In genomic region chr13:49444517-49445395, GRCh38 we compare ENCODE assay signal across 8 cellular contexts. TPM values are rescaled to one million over a fixed set of nuclear protein-coding genes. Genes with fewer than 3 reads are reported as not detected.
DNase-seq lines count a peak whose midpoint lies in the region; ATAC-seq and TF ChIP-seq lines count a peak whose summit lies in the region.

No MANE protein-coding gene starts in this region.

- ATAC-seq in activated CD8-positive, alpha-beta memory T cell treated with anti-CD3 and anti-CD28 coated beads, Interleukin-2, amount 10 ng/mL, durations not matched to agents 7 days and 5 days, result peak; percentile 21
- peak; percentile 5 to 22 (median 21) for ATAC-seq in natural killer cell

- H3K79me2 ChIP-seq in H9 (ENCODE audit: insufficient read depth, low read length), result no peaks in the 10 kb centered on the region

- H3K36me3 Mint-ChIP-seq in H9 (ENCODE audit: insufficient read depth in 1 of 3, low read depth in 3 of 3) (peaks cover 0 to 1% (median 0%) of the 10 kb centered on the region in 3 experiments; a peak in 2 of 7 replicates), natural killer cell (no peaks in the 10 kb centered on the region)
- H3K36me3 Mint-ChIP-seq in activated CD8-positive, alpha-beta memory T cell treated with anti-CD3 and anti-CD28 coated beads, Interleukin-2, amount 10 ng/mL, durations not matched to agents 7 days and 5 days, result peaks cover 18% of the 10 kb centered on the region

- no peak overlapping the region for H3K18ac ChIP-seq in H9 (ENCODE audit: insufficient read length, low read depth, low read length)

- no peaks in the 10 kb centered on the region for H3K4me1 ChIP-seq in H9 (ENCODE audit: insufficient read depth, low read length)

- H3K23me2 ChIP-seq in H9 (ENCODE audit: insufficient read length, low read depth, low read length, poor library complexity, severe bottlenecking), result peaks cover 13% of the 10 kb centered on the region

- peaks cover 13 to 26% of the 10 kb centered on the region in 2 experiments; a peak in 3 of 4 replicates for H3K4me1 Mint-ChIP-seq in H9
- peaks cover 56% of the 10 kb centered on the region for H3K4me1 Mint-ChIP-seq in activated CD8-positive, alpha-beta memory T cell treated with anti-CD3 and anti-CD28 coated beads, Interleukin-2, amount 10 ng/mL, durations not matched to agents 7 days and 5 days
- peaks cover 40 to 49% of the 10 kb centered on the region in 2 donors for H3K4me1 Mint-ChIP-seq in natural killer cell

- H4K8ac ChIP-seq in H9 (replicated peaks; ENCODE audit: insufficient read length, low read depth, low read length), result no peak overlapping the region

- H3K4ac ChIP-seq in H9 (ENCODE audit: low read depth, low read length), result no peak overlapping the region

- no peak overlapping the region for H2BK12ac ChIP-seq in H9 (ENCODE audit: insufficient read length, low read depth, low read length)

- no peak overlapping the region for H3T11ph ChIP-seq in H9 (ENCODE audit: low read length)

- WGBS in H9 (ENCODE audit: extremely low coverage, insufficient read length, low lambda C conversion rate), result no CpG with 5 or more reads among the region's 29 CpGs

- H3K9ac ChIP-seq in H9 (ENCODE audit: extremely low read depth, insufficient read length, low read length), result peak overlapping the region; percentile 35

- DNase-seq in ELR (ENCODE audit: low read depth), result peak; percentile 88
- DNase-seq in H9, result no peak
- DNase-seq in NCI-H2227 treated with DMSO at 0.1 percent for 48 hours (lab: John Stamatoyannopoulos, UW), result peak; percentile 47
- peak; percentile 51 for DNase-seq in activated CD8-positive, alpha-beta memory T cell treated with anti-CD3 and anti-CD28 coated beads, Interleukin-2, amount 10 ng/mL, durations not matched to agents 7 days and 5 days
- peak; percentile 84 for DNase-seq in fibroblast of gingiva (ENCODE audit: low read depth)
- peak; percentile 33 for DNase-seq in natural killer cell
- no peak for DNase-seq in NCI-H345 treated with DMSO at 0.1 percent for 48 hours (lab: John Stamatoyannopoulos, UW; ENCODE audit: unreplicated experiment)
- no peak for DNase-seq in NCI-H1048 (lab: John Stamatoyannopoulos, UW)

- H4K5ac ChIP-seq in H9 (ENCODE audit: insufficient read length, low read depth, low read length), result no peak overlapping the region

- H4K91ac ChIP-seq in H9 (ENCODE audit: insufficient read length, low read depth, low read length), result no peak overlapping the region

- no peaks in the 10 kb centered on the region for H3K27me3 Mint-ChIP-seq in H9 (ENCODE audit: low read depth)
- no peaks in the 10 kb centered on the region for H3K27me3 Mint-ChIP-seq in activated CD8-positive, alpha-beta memory T cell treated with anti-CD3 and anti-CD28 coated beads, Interleukin-2, amount 10 ng/mL, durations not matched to agents 7 days and 5 days
- H3K27me3 Mint-ChIP-seq in natural killer cell (ENCODE audit: low read depth in 2 of 2), result no peaks in the 10 kb centered on the region

- H2BK20ac ChIP-seq in H9 (ENCODE audit: low read depth, low read length, poor library complexity, severe bottlenecking), result no peak overlapping the region

- no peak overlapping the region for H2BK15ac ChIP-seq in H9 (ENCODE audit: low read depth, low read length)

- no peak overlapping the region for H3K14ac ChIP-seq in H9 (ENCODE audit: insufficient read depth, low read length)

- CTCF ChIA-PET in activated CD8-positive, alpha-beta memory T cell treated with anti-CD3 and anti-CD28 coated beads, Interleukin-2, amount 10 ng/mL, durations not matched to agents 7 days and 5 days (lab: Charles Lee), result interaction anchor here (1.1 to 4.3 kb wide), 6 partner anchors 9 to 492 kb away, joined by 3 to 23 read pairs (median 8); partner anchors contain the start of genes PHF11 and SPRYD7

- no peaks in the 10 kb centered on the region for H3K27me3 ChIP-seq in H9 (ENCODE audit: insufficient read depth, low read length)

- no peaks in the 10 kb centered on the region for H3K79me1 ChIP-seq in H9 (ENCODE audit: insufficient read depth, low read depth, low read length, poor library complexity, severe bottlenecking)

- H3K23ac ChIP-seq in H9 (ENCODE audit: insufficient read length, low read depth, low read length), result no peak overlapping the region

- H2AFZ ChIP-seq in H9 (ENCODE audit: low read length), result no peak overlapping the region

- intact Hi-C loops in natural killer cell (cut with micrococcal nuclease), result loop anchor here (1.0 to 10.0 kb wide), 6 partner anchors 51 to 980 kb away; partner anchors contain the start of genes FNDC3A, KPNA3 and PHF11

- H3K27ac Mint-ChIP-seq in H9 (peak overlapping the region; percentile 95 to 99 (median 99); a peak in 6 of 7 replicates), natural killer cell (peak overlapping the region; percentile 96 to 97)
- peak overlapping the region; percentile 98 for H3K27ac Mint-ChIP-seq in activated CD8-positive, alpha-beta memory T cell treated with anti-CD3 and anti-CD28 coated beads, Interleukin-2, amount 10 ng/mL, durations not matched to agents 7 days and 5 days

- TF ChIP-seq CTCF in H9 (conservative IDR thresholded peaks at IDR 0.05) (no peak), natural killer cell (IDR thresholded peaks at IDR 0.05) (no peak)

- H2AK5ac ChIP-seq in H9 (ENCODE audit: insufficient read length, low read length), result no peak overlapping the region

- H3K27ac ChIP-seq in H9 (ENCODE audit: insufficient read length, low read depth, low read length), result no peak overlapping the region

- peak overlapping the region; percentile 83 for H3K4me2 ChIP-seq in H9 (ENCODE audit: insufficient read depth, insufficient read length, low read length)

- no peaks in the 10 kb centered on the region for H4K20me1 ChIP-seq in H9 (ENCODE audit: control insufficient read depth, insufficient read depth, insufficient read length)

- H3K4me3 Mint-ChIP-seq in H9, result peak overlapping the region; percentile 93
- peak overlapping the region; percentile 97 for H3K4me3 Mint-ChIP-seq in activated CD8-positive, alpha-beta memory T cell treated with anti-CD3 and anti-CD28 coated beads, Interleukin-2, amount 10 ng/mL, durations not matched to agents 7 days and 5 days
- peak overlapping the region; percentile 98 for H3K4me3 Mint-ChIP-seq in natural killer cell

- no peak overlapping the region for H2BK5ac ChIP-seq in H9 (ENCODE audit: insufficient read length, low read length)

- H3K9me3 ChIP-seq in H9 (ENCODE audit: control insufficient read depth, low read depth, low read length), result no peaks in the 10 kb centered on the region

- H3K9me3 Mint-ChIP-seq in H9, result no peaks in the 10 kb centered on the region; a peak in 2 of 5 replicates
- no peaks in the 10 kb centered on the region for H3K9me3 Mint-ChIP-seq in activated CD8-positive, alpha-beta memory T cell treated with anti-CD3 and anti-CD28 coated beads, Interleukin-2, amount 10 ng/mL, durations not matched to agents 7 days and 5 days (ENCODE audit: low read depth)
- no peaks in the 10 kb centered on the region for H3K9me3 Mint-ChIP-seq in natural killer cell

- no peak overlapping the region for H2BK120ac ChIP-seq in H9 (ENCODE audit: low read depth, low read length, poor library complexity, severe bottlenecking)

- H3K56ac ChIP-seq in H9 (ENCODE audit: insufficient read length, low read depth, low read length), result no peak overlapping the region

RNA-seq across cellular contexts. Expression of gene SETDB2, which starts 0.7 kb away (rescaled TPM):
- total RNA-seq in H9 (2021) (4.9 and 5.7 TPM in 2 replicates), natural killer cell (10 to 100 TPM; 15.8 to 17.4 (median 16.4) TPM)
- 10 to 100 TPM; 14.3 to 18.0 TPM for total RNA-seq in activated CD8-positive, alpha-beta memory T cell treated with anti-CD3 and anti-CD28 coated beads, Interleukin-2, amount 10 ng/mL, durations not matched to agents 7 days and 5 days

RNA-seq across cellular contexts. Expression of gene CAB39L, which starts 0.9 kb away (rescaled TPM):
- total RNA-seq in H9 (2021), result 5.4 and 6.0 TPM in 2 replicates
- 1 to 10 TPM; 4.0 to 4.3 TPM for total RNA-seq in activated CD8-positive, alpha-beta memory T cell treated with anti-CD3 and anti-CD28 coated beads, Interleukin-2, amount 10 ng/mL, durations not matched to agents 7 days and 5 days
- total RNA-seq in natural killer cell, result 1 to 10 TPM; 4.4 to 6.5 (median 6.0) TPM

RNA-seq across cellular contexts. Expression of gene PHF11, which starts 51.0 kb away (rescaled TPM):
- total RNA-seq in H9 (2021) (11.5 and 13.5 TPM in 2 replicates), natural killer cell (100 to 1,000 TPM in 2 of 3 donors, 10 to 100 TPM in 1; 89.0 to 113 (median 111) TPM)
- 100 to 1,000 TPM in 1 of 2 experiments, 10 to 100 TPM in 1; 79.6 to 129 TPM for total RNA-seq in activated CD8-positive, alpha-beta memory T cell treated with anti-CD3 and anti-CD28 coated beads, Interleukin-2, amount 10 ng/mL, durations not matched to agents 7 days and 5 days

Comparison
In these comparisons a context has a peak if more than half of its experiments do, and no peak if none do; other contexts are left out.
1. DNase-seq: peak in ELR (single experiment), NCI-H2227 treated with DMSO at 0.1 percent for 48 hours (single experiment), activated CD8-positive, alpha-beta memory T cell treated with anti-CD3 and anti-CD28 coated beads, Interleukin-2, amount 10 ng/mL, durations not matched to agents 7 days and 5 days (single experiment), fibroblast of gingiva (single experiment) and natural killer cell (single experiment); none in H9 (single experiment), NCI-H345 treated with DMSO at 0.1 percent for 48 hours (single experiment) and NCI-H1048 (single experiment).
2. Peak in every context shown above with its lines, with median percentiles within 50 percentile points of each other: H3K27ac Mint-ChIP-seq and H3K4me3 Mint-ChIP-seq.